In the genomic region with DNA sequence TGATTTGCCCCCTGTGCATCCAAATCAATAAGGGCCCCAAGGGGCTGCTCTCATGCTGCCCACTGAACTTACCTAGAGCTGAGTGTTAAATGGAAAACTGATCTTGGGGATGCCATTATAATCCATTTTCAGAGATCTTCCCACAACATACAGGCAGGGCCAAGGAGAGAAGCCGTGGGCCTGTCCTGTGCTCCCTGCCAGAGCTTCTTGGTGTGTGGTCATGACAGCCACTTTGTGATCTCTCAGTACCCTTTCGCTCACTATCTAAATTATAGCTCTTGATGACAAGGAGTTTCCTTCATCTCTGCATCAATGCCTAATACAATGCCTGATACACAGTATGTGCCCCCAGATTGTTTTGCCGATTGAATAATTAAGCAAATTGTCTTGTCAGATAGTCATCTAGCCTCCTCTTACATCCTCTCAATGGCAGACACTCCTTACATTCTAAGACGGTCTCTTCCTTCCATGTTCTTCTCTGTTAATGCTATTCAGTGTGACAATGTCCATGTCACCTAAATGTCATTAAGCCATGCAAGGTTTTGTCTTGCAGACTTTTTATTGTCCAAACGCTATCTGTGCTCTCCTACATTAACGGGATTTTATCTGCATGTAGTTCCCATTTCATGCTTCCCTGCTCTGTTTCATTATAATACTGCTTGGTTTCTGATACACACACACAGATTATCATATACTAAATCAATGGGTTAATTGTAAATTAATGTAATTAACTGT, we compare ENCODE assay signal across 20 cellular contexts. TPM values are rescaled to one million over a fixed set of nuclear protein-coding genes. Genes with fewer than 3 reads are reported as not detected.
DNase-seq lines count a peak whose midpoint lies in the region; ATAC-seq and TF ChIP-seq lines count a peak whose summit lies in the region.
"Had no signal": no experiment of that assay in that cellular context is flagged by ENCODE, and none has a peak within 500 bp of the region (broad histone marks: within the 10 kb centered on the region; RNA-seq: fewer than 3 reads in every experiment).

No MANE protein-coding gene starts in this region.

- TF ChIP-seq CTCF in BE2C (IDR thresholded peaks at IDR 0.05; ENCODE audit: low read depth, low read length) (no peak), dorsolateral prefrontal cortex (IDR thresholded peaks at IDR 0.05 in 54 of 56, conservative IDR thresholded peaks at IDR 0.05 in 2 of 56; ENCODE audit: low read depth in 1 of 56, partially characterized antibody in 56 of 56) (no peak), neural cell (IDR thresholded peaks at IDR 0.05; ENCODE audit: poor library complexity, severe bottlenecking) (no peak)

- H3K36me3 ChIP-seq in BE2C (no peaks in the 10 kb centered on the region), neural cell (ENCODE audit: insufficient read depth, low read length) (no peaks in the 10 kb centered on the region)
- H3K36me3 ChIP-seq: MG63, SJCRH30 had no signal

- intact Hi-C loops in dorsolateral prefrontal cortex (cut with DNase I) = loop anchor here in 1 of 2 donors (10.0 kb wide), 2 partner anchors 99 to 219 kb away; no protein-coding TSS in a partner anchor

- peaks cover 96% of the 10 kb centered on the region for H3K79me2 ChIP-seq in neural cell (replicated peaks; ENCODE audit: insufficient read depth, low read length)

- DNase-seq in BE2C (peak; percentile 21), SK-N-DZ (ENCODE audit: low spot score) (peak; percentile 92), dorsolateral prefrontal cortex (peak in 1 of 10 donors; percentile 40), UCSD-AML1 (lab: John Stamatoyannopoulos, UW; ENCODE audit: unreplicated experiment) (no peak)
- DNase-seq: EL, IMR-90, Karpas-422, MG63, NCI-H1105, NCI-H187, NCI-H69, PC-3, SJCRH30 had no signal

- H3K4me1 ChIP-seq in BE2C = peaks cover 9% of the 10 kb centered on the region
- H3K4me1 ChIP-seq: A549 had no signal

- H3K9ac ChIP-seq in neural cell (ENCODE audit: low read length) = no peak overlapping the region

- peak overlapping the region in 21 of 59 donors; percentile 0 to 62 (median 21) for H3K27ac ChIP-seq in dorsolateral prefrontal cortex
- H3K27ac ChIP-seq in neural cell (ENCODE audit: low read length) = no peak overlapping the region
- H3K27ac ChIP-seq: A549, C4-2B, SJCRH30 had no signal

- ATAC-seq in GM18870 (IDR thresholded peaks at IDR 0.05; ENCODE audit: unreplicated experiment) (no peak), GM21360 (IDR thresholded peaks at IDR 0.05; ENCODE audit: unreplicated experiment) (no peak), HG03378 (IDR thresholded peaks at IDR 0.05; ENCODE audit: unreplicated experiment) (no peak)
- ATAC-seq: A549, PC-3 had no signal

- H2AFZ ChIP-seq in neural cell (ENCODE audit: low read depth, low read length) = no peak overlapping the region

- no peak for TF ChIP-seq RAD21 in neural cell (conservative IDR thresholded peaks at IDR 0.05)

- H3K4me3 ChIP-seq in BE2C (ENCODE audit: low read depth, low read length) (peak overlapping the region; percentile 34), dorsolateral prefrontal cortex (peak overlapping the region in 52 of 59 donors; percentile 2 to 77 (median 30)), neural cell (ENCODE audit: low read length) (peak overlapping the region; percentile 32)
- H3K4me3 ChIP-seq: A549, MG63, SJCRH30 had no signal

- H3K9me3 ChIP-seq in BE2C (no peaks in the 10 kb centered on the region), neural cell (ENCODE audit: low read length) (no peaks in the 10 kb centered on the region)
- H3K9me3 ChIP-seq: A549, MG63, SJCRH30 had no signal

- H3K27me3 ChIP-seq in BE2C = no peaks in the 10 kb centered on the region
- H3K27me3 ChIP-seq in dorsolateral prefrontal cortex = no peaks in the 10 kb centered on the region
- H3K27me3 ChIP-seq in neural cell (ENCODE audit: insufficient read depth, low read depth, low read length) = no peaks in the 10 kb centered on the region
- H3K27me3 ChIP-seq: SJCRH30 had no signal

- H3F3A ChIP-seq in neural cell (ENCODE audit: insufficient read depth, low read length, poor library complexity, severe bottlenecking) = no peaks in the 10 kb centered on the region

- H3K9me2 ChIP-seq in neural cell (ENCODE audit: insufficient read depth, low read length) = no peaks in the 10 kb centered on the region

- TF ChIP-seq EP300 in neural cell (conservative IDR thresholded peaks at IDR 0.05; ENCODE audit: poor library complexity, severe bottlenecking) = no peak

- no peak overlapping the region for H3K4me2 ChIP-seq in neural cell (ENCODE audit: low read length)
- H3K4me2 ChIP-seq: A549 had no signal

- no peaks in the 10 kb centered on the region for H4K20me1 ChIP-seq in neural cell (ENCODE audit: insufficient read depth)

TF ChIP-seq in neural cell, 6 proteins besides CTCF, POLR2A, EP300 and RAD21:
- TF ChIP-seq SMC3 (conservative IDR thresholded peaks at IDR 0.05; ENCODE audit: poor library complexity) = no peak
- TF ChIP-seq, protein P1, sequence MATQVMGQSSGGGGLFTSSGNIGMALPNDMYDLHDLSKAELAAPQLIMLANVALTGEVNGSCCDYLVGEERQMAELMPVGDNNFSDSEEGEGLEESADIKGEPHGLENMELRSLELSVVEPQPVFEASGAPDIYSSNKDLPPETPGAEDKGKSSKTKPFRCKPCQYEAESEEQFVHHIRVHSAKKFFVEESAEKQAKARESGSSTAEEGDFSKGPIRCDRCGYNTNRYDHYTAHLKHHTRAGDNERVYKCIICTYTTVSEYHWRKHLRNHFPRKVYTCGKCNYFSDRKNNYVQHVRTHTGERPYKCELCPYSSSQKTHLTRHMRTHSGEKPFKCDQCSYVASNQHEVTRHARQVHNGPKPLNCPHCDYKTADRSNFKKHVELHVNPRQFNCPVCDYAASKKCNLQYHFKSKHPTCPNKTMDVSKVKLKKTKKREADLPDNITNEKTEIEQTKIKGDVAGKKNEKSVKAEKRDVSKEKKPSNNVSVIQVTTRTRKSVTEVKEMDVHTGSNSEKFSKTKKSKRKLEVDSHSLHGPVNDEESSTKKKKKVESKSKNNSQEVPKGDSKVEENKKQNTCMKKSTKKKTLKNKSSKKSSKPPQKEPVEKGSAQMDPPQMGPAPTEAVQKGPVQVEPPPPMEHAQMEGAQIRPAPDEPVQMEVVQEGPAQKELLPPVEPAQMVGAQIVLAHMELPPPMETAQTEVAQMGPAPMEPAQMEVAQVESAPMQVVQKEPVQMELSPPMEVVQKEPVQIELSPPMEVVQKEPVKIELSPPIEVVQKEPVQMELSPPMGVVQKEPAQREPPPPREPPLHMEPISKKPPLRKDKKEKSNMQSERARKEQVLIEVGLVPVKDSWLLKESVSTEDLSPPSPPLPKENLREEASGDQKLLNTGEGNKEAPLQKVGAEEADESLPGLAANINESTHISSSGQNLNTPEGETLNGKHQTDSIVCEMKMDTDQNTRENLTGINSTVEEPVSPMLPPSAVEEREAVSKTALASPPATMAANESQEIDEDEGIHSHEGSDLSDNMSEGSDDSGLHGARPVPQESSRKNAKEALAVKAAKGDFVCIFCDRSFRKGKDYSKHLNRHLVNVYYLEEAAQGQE (IDR thresholded peaks at IDR 0.05; ENCODE audit: borderline replicate concordance) = no peak
- no peak for TF ChIP-seq MXI1 (conservative IDR thresholded peaks at IDR 0.05; ENCODE audit: poor library complexity, severe bottlenecking)
- no peak for TF ChIP-seq TAF1 (IDR thresholded peaks at IDR 0.05; ENCODE audit: low read depth)
- no peak for TF ChIP-seq EZH2 (IDR thresholded peaks at IDR 0.05; ENCODE audit: borderline replicate concordance, insufficient read depth, low read length, poor library complexity, severe bottlenecking)
- no peak for TF ChIP-seq POLR2AphosphoS5 (IDR thresholded peaks at IDR 0.05)

RNA-seq across cellular contexts. Expression of a gene that starts 5.9 kb away (rescaled TPM):
- 9.4 TPM for polyA plus RNA-seq in BE2C (2012; ENCODE audit: insufficient read depth, insufficient read length, low read depth)
- polyA plus RNA-seq in SK-N-DZ (2014; cell fraction: cytosol; rRNA removed) = 2.4 and 2.7 TPM in 2 replicates
- polyA plus RNA-seq in SK-N-DZ (2014; cell fraction: nucleus; rRNA removed) = 5.1 and 8.6 TPM in 2 replicates
- total RNA-seq in dorsolateral prefrontal cortex = 100 to 1,000 TPM in 73 of 120 experiments, 10 to 100 TPM in 47; 36.6 to 164 (median 108) TPM
- 62.7 and 66.6 TPM in 2 replicates for polyA plus RNA-seq in neural cell
- polyA minus RNA-seq in neural cell = 347 and 421 TPM in 2 replicates
- total RNA-seq: HT1080 had no signal
